In genomic region chr2:24813645-24814257, GRCh38 we compare ENCODE assay signal across 14 cellular contexts. TPM values are rescaled to one million over a fixed set of nuclear protein-coding genes. Genes with fewer than 3 reads are reported as not detected.
DNase-seq lines count a peak whose midpoint lies in the region; ATAC-seq, FAIRE-seq and TF ChIP-seq lines count a peak whose summit lies in the region.
"Had no signal": no experiment of that assay in that cellular context is flagged by ENCODE, and none has a peak within 500 bp of the region (broad histone marks: within the 10 kb centered on the region; RNA-seq: fewer than 3 reads in every experiment).

No MANE protein-coding gene starts in this region.

- H3K27me3 ChIP-seq in colonic mucosa, result no peaks in the 10 kb centered on the region
- no peaks in the 10 kb centered on the region for H3K27me3 ChIP-seq in tibial artery
- H3K27me3 ChIP-seq: SJSA1 had no signal

- TF ChIP-seq POLR2A in A549 (IDR thresholded peaks at IDR 0.05; ENCODE audit: low read length), result no peak

- FAIRE-seq in A549 (lab: Jason Lieb, UNC), result no peak

- WGBS in A549 (ENCODE audit: missing lambda C conversion rate), result 92% methylated on average over 7 of the region's 7 CpGs

- POLR2A ChIA-PET in A549 (lab: Yijun Ruan, JAX), result interaction anchor here (1.8 kb wide), 1 partner anchor 21 kb away, joined by 6 read pairs; the partner anchor contains the start of genes CENPO and PTRHD1
- POLR2A ChIA-PET in HEK293 (lab: Yijun Ruan, JAX), result interaction anchor here (0.5 kb wide), 1 partner anchor 15 kb away, joined by 3 read pairs; no protein-coding TSS in a partner anchor

- TF ChIP-seq CTCF in A549 (IDR thresholded peaks at IDR 0.05) (no peak), HEK293 (tag by site-specific recombination; IDR thresholded peaks at IDR 0.05) (no peak), colonic mucosa (IDR thresholded peaks at IDR 0.05) (no peak), tibial artery (IDR thresholded peaks at IDR 0.05) (no peak)

- ATAC-seq in A549, result peak; percentile 34 to 64; a peak in 4 of 6 replicates

- intact Hi-C loops in colonic mucosa (cut with DNase I) (no loop called here), tibial artery (cut with DNase I; ENCODE audit: low total_unique reads) (no loop called here)

- no peak for DNase-seq in A549 (ENCODE audit: low read depth in 1 of 2, low spot score in 1 of 2)
- peak; percentile 8 for DNase-seq in colonic mucosa
- DNase-seq in myocyte (ENCODE audit: low read depth), result peak; percentile 48
- DNase-seq in NCI-H2107 (lab: John Stamatoyannopoulos, UW), result no peak
- DNase-seq in stimulated activated CD4-positive, alpha-beta T cell treated with anti-CD3 and anti-CD28 coated beads, Interleukin-4, amount 100 ng/mL, for 1 hour, result no peak
- no peak for DNase-seq in tibial artery
- no peak for DNase-seq in NCI-H510A (lab: John Stamatoyannopoulos, UW)
- DNase-seq: CD8-positive, alpha-beta memory T cell; H7; NCI-H1417; NCI-H2029 treated with DMSO at 0.1 percent for 48 hours; NCI-H526 had no signal

- no peak overlapping the region for H3K4me2 ChIP-seq in A549

- H3K4me1 ChIP-seq in A549, result peaks cover 22% of the 10 kb centered on the region
- H3K4me1 ChIP-seq in HEK293 (ENCODE audit: control insufficient read depth, insufficient read depth, low read length), result no peaks in the 10 kb centered on the region
- no peaks in the 10 kb centered on the region for H3K4me1 ChIP-seq in colonic mucosa
- no peaks in the 10 kb centered on the region for H3K4me1 ChIP-seq in tibial artery

- no peak for TF ChIP-seq RAD21 in A549 (conservative IDR thresholded peaks at IDR 0.05 in 1 of 2, IDR thresholded peaks at IDR 0.05 in 1 of 2)

- H3K36me3 ChIP-seq in HEK293 (ENCODE audit: control insufficient read depth in 2 of 2, insufficient read depth in 1 of 2, low read length in 2 of 2), result peaks cover 30 to 52% of the 10 kb centered on the region in 2 experiments
- no peaks in the 10 kb centered on the region for H3K36me3 ChIP-seq in colonic mucosa
- H3K36me3 ChIP-seq in tibial artery, result peaks cover 0 to 20% (median 0%) of the 10 kb centered on the region in 3 donors

- H3K27ac ChIP-seq in A549 (no peak overlapping the region), HEK293 (ENCODE audit: extremely low read depth, low read depth, low read length) (no peak overlapping the region; the same call in 1 of the 2 replicates), colonic mucosa (no peak overlapping the region), tibial artery (no peak overlapping the region)
- H3K27ac ChIP-seq: SJSA1 had no signal

- CTCF ChIA-PET in A549 (lab: Yijun Ruan, JAX) (interaction anchor here (0.6 to 3.2 kb wide), 5 partner anchors 11 to 403 kb away, joined by 4 to 33 read pairs (median 10); partner anchors contain the start of genes CENPO and PTRHD1), HEK293 (lab: Yijun Ruan, JAX) (interaction anchor here (0.6 to 1.3 kb wide), 4 partner anchors 8 to 391 kb away, joined by 3 to 5 read pairs (median 4); no protein-coding TSS in a partner anchor)

- TF ChIP-seq EP300 in A549 (IDR thresholded peaks at IDR 0.05), result no peak

- H3K4me3 ChIP-seq in A549 (no peak overlapping the region), HEK293 (ENCODE audit: low read depth, low read length) (no peak overlapping the region), colonic mucosa (no peak overlapping the region), tibial artery (no peak overlapping the region)
- H3K4me3 ChIP-seq: SJSA1 had no signal

- H3K9ac ChIP-seq in colonic mucosa (ENCODE audit: low read depth in 2 of 2, low read length in 2 of 2), result no peak overlapping the region

- H3K9me3 ChIP-seq in A549 (no peaks in the 10 kb centered on the region), HEK293 (ENCODE audit: control insufficient read depth, insufficient read depth, low read depth, low read length) (no peaks in the 10 kb centered on the region), colonic mucosa (no peaks in the 10 kb centered on the region), tibial artery (no peaks in the 10 kb centered on the region)
- H3K9me3 ChIP-seq: SJSA1 had no signal

TF ChIP-seq in A549, 52 proteins besides CTCF, POLR2A, EP300 and RAD21 (continues in another document):
- TF ChIP-seq POLR2AphosphoS2 (conservative IDR thresholded peaks at IDR 0.05; ENCODE audit: low read length), result no peak
- TF ChIP-seq SMC3 (IDR thresholded peaks at IDR 0.05), result no peak
- TF ChIP-seq HES2 (IDR thresholded peaks at IDR 0.05), result no peak
- TF ChIP-seq KDM1A (IDR thresholded peaks at IDR 0.05; ENCODE audit: low read depth), result no peak
- no peak for TF ChIP-seq CBX8 (IDR thresholded peaks at IDR 0.05)
- TF ChIP-seq CBX2 (IDR thresholded peaks at IDR 0.05; ENCODE audit: borderline replicate concordance, low read depth), result no peak
- TF ChIP-seq, protein P1, sequence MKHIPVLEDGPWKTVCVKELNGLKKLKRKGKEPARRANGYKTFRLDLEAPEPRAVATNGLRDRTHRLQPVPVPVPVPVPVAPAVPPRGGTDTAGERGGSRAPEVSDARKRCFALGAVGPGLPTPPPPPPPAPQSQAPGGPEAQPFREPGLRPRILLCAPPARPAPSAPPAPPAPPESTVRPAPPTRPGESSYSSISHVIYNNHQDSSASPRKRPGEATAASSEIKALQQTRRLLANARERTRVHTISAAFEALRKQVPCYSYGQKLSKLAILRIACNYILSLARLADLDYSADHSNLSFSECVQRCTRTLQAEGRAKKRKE (CRISPR knock-in tag; IDR thresholded peaks at IDR 0.05; ENCODE audit: low read depth), result no peak
- no peak for TF ChIP-seq NR3C1 (IDR thresholded peaks at IDR 0.05)
- TF ChIP-seq, protein P2, sequence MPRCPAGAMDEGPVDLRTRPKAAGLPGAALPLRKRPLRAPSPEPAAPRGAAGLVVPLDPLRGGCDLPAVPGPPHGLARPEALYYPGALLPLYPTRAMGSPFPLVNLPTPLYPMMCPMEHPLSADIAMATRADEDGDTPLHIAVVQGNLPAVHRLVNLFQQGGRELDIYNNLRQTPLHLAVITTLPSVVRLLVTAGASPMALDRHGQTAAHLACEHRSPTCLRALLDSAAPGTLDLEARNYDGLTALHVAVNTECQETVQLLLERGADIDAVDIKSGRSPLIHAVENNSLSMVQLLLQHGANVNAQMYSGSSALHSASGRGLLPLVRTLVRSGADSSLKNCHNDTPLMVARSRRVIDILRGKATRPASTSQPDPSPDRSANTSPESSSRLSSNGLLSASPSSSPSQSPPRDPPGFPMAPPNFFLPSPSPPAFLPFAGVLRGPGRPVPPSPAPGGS (IDR thresholded peaks at IDR 0.05), result no peak
- TF ChIP-seq MYC (IDR thresholded peaks at IDR 0.05; ENCODE audit: borderline replicate concordance, low read length), result no peak
- TF ChIP-seq HOXA7 (CRISPR knock-in tag; IDR thresholded peaks at IDR 0.05), result no peak

TF ChIP-seq in HEK293, 187 proteins besides CTCF, POLR2A, EP300 and RAD21 (continues in another document):
- TF ChIP-seq ZNF449 (tag by site-specific recombination; IDR thresholded peaks at IDR 0.05) (no peak), SCRT1 (tag by site-specific recombination; IDR thresholded peaks at IDR 0.05; ENCODE audit: borderline replicate concordance) (peak; percentile 55; the same call in 1 of the 2 replicates), KLF1 (tag by site-specific recombination; IDR thresholded peaks at IDR 0.05) (no peak), ZXDB (tag by site-specific recombination; IDR thresholded peaks at IDR 0.05) (no peak), SCRT2 (tag by site-specific recombination; IDR thresholded peaks at IDR 0.05) (peak; percentile 92), RBAK (tag by site-specific recombination; IDR thresholded peaks at IDR 0.05) (no peak), ZNF707 (tag by site-specific recombination; IDR thresholded peaks at IDR 0.05) (no peak)

RNA-seq across cellular contexts. Expression of gene CENPO, which starts 20.5 kb away (rescaled TPM):
- polyA plus RNA-seq in A549 (2011; rRNA removed), result 52.4 and 62.0 TPM in 2 replicates
- 42.7 and 51.4 TPM in 2 replicates for polyA plus RNA-seq in A549 (2012; cell fraction: cytosol; rRNA removed)
- polyA plus RNA-seq in A549 (2012; cell fraction: nucleus; rRNA removed), result 70.2 and 87.9 TPM in 2 replicates
- polyA plus RNA-seq in A549 (2017; fragmentation: RNase III; extraction: RNeasy Plus Mini Kit Qiagen cat#74134 plus additional on column Dnase treatment), result 49.1 to 50.3 TPM (median 49.6 TPM) in 3 replicates
- polyA minus RNA-seq in A549 (2011; rRNA and poly(A)+ RNA removed), result 71.9 and 74.3 TPM in 2 replicates
- 10 to 100 TPM in 1 of 2 donors, 1 to 10 TPM in 1; 6.8 to 26.8 TPM for total RNA-seq in colonic mucosa
- 8.2 and 8.3 TPM in 2 replicates for total RNA-seq in myocyte
- polyA plus RNA-seq in myocyte (2012), result 7.2 TPM

RNA-seq across cellular contexts. Expression of gene PTRHD1, which starts 20.6 kb away (rescaled TPM):
- polyA plus RNA-seq in A549 (2011; rRNA removed) (86.6 and 141 TPM in 2 replicates), A549 (2017; fragmentation: RNase III; extraction: RNeasy Plus Mini Kit Qiagen cat#74134 plus additional on column Dnase treatment) (42.7 to 47.5 TPM (median 44.9 TPM) in 3 replicates)
- 103 and 106 TPM in 2 replicates for polyA plus RNA-seq in A549 (2012; cell fraction: cytosol; rRNA removed)
- 58.7 and 64.0 TPM in 2 replicates for polyA plus RNA-seq in A549 (2012; cell fraction: nucleus; rRNA removed)
- 21.7 and 31.9 TPM in 2 replicates for polyA minus RNA-seq in A549 (2011; rRNA and poly(A)+ RNA removed)
- total RNA-seq in colonic mucosa (10 to 100 TPM; 38.2 to 47.6 TPM), myocyte (13.7 and 20.2 TPM in 2 replicates)
- polyA plus RNA-seq in myocyte (2012), result 38.0 TPM

Comparison
In these comparisons a context has a peak if more than half of its experiments do, and no peak if none do; other contexts are left out.
1. DNase-seq: peak in colonic mucosa (single experiment) and myocyte (single experiment); none in A549 (0 of 2), NCI-H2107 (single experiment), stimulated activated CD4-positive, alpha-beta T cell treated with anti-CD3 and anti-CD28 coated beads, Interleukin-4, amount 100 ng/mL, for 1 hour (single experiment), tibial artery (0 of 2) and NCI-H510A (single experiment).